In the genomic region with DNA sequence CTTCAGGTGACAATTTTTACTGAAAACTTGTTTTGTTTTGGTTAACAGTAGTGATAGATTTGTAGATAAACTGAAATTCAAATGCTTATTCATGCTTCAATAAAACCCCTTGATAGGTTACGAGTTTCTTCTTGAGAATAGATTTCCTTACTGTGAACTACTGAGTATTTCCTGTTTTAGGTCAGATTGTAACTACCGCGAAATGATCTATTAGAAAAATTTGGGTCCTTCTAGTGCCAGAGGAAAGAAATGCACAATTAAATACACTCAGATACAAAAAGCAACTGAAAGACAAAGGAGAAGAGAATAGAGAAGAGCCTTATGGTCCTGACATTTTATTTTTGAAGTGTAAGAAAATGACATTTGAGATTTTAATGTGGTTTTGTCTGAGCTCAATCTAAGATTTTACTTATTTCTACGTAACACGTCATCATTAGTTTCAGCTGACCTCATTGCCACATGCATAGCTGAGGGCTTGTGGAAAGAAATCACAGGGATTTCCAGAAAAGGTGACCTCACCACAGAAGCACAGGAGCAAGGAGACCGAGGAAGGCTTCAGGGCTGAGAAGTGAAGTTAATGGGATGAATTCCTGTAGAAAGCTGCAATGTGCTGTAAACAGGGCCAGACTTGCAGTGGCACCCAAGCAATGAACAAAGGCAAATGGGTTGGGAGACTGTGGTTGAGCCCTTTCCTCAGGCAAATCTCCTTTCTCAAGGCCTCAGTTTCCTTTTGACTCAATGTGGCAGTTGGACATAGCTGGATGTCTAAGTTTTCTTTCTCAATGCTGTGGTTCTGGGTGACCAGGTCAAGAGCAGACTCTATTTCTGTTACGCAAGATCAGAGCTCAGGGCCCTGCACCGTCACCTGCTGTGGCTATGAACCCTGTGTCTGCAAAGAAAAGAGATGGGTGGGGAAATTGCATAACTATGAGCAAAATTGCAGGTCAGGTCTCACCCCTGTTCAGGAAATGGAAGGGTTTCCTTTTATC, we compare ENCODE assay signal across 1 cellular context.
TF ChIP-seq lines count a peak whose summit lies in the region.

No MANE protein-coding gene starts in this region.

TF ChIP-seq in GM12878, 131 proteins besides CTCF, POLR2A, EP300 and RAD21 (continued from another document):
- TF ChIP-seq PRDM15 (CRISPR knock-in tag; IDR thresholded peaks at IDR 0.05) (no peak), NFIC (IDR thresholded peaks at IDR 0.05; ENCODE audit: low read depth, low read length) (peak; percentile 85), PAX8 (IDR thresholded peaks at IDR 0.05) (no peak), ASH2L (IDR thresholded peaks at IDR 0.05; ENCODE audit: borderline replicate concordance, low read depth) (no peak), CBFB (IDR thresholded peaks at IDR 0.05; ENCODE audit: low read depth) (peak; percentile 22; the same call in 1 of the 2 replicates), IKZF2 (IDR thresholded peaks at IDR 0.05) (peak in 1 of 2 experiments; percentile 31; a peak in 2 of 4 replicates), SPI1 (IDR thresholded peaks at IDR 0.05; ENCODE audit: borderline replicate concordance, insufficient read depth, low read depth, low read length) (no peak), TCF12 (IDR thresholded peaks at IDR 0.05; ENCODE audit: low read depth, low read length) (0 out of 2 replicates have a peak, but pooled peaks have one; percentile 8), SREBF1 (IDR thresholded peaks at IDR 0.05; ENCODE audit: low read length) (no peak), EED (IDR thresholded peaks at IDR 0.05; ENCODE audit: low read depth) (peak; percentile 95), JUNB (IDR thresholded peaks at IDR 0.05) (peak; percentile 79), ATF7 (IDR thresholded peaks at IDR 0.05; ENCODE audit: low read depth) (0 out of 2 replicates have a peak, but pooled peaks have one; percentile 11), MTA3 (IDR thresholded peaks at IDR 0.05; ENCODE audit: borderline replicate concordance, low read length) (peak; percentile 53; the same call in 1 of the 2 replicates), MAX (IDR thresholded peaks at IDR 0.05; ENCODE audit: low read depth, low read length) (no peak), CREB1 (IDR thresholded peaks at IDR 0.05; ENCODE audit: low read depth) (peak; percentile 79), TAF1 (IDR thresholded peaks at IDR 0.05; ENCODE audit: borderline replicate concordance, low read depth, low read length) (no peak), PAX5 (IDR thresholded peaks at IDR 0.05; ENCODE audit: borderline replicate concordance, low read depth, low read length) (peak; percentile 40; the same call in 1 of the 2 replicates), MEF2A (IDR thresholded peaks at IDR 0.05; ENCODE audit: insufficient read depth, low read depth, low read length) (0 out of 2 replicates have a peak, but pooled peaks have one; percentile 7), DPF2 (IDR thresholded peaks at IDR 0.05) (no peak), NFYA (IDR thresholded peaks at IDR 0.05; ENCODE audit: borderline replicate concordance, low read depth, low read length) (no peak), BCL11A (IDR thresholded peaks at IDR 0.05; ENCODE audit: low read depth, low read length) (peak; percentile 17; the same call in 1 of the 2 replicates), CEBPB (IDR thresholded peaks at IDR 0.05; ENCODE audit: borderline replicate concordance in 1 of 2, low read depth in 2 of 2, low read length in 2 of 2) (peak; percentile 35 to 70; a peak in 2 of 4 replicates), HSF1 (IDR thresholded peaks at IDR 0.05; ENCODE audit: low read depth, low read length) (no peak)
